In the genomic region with DNA sequence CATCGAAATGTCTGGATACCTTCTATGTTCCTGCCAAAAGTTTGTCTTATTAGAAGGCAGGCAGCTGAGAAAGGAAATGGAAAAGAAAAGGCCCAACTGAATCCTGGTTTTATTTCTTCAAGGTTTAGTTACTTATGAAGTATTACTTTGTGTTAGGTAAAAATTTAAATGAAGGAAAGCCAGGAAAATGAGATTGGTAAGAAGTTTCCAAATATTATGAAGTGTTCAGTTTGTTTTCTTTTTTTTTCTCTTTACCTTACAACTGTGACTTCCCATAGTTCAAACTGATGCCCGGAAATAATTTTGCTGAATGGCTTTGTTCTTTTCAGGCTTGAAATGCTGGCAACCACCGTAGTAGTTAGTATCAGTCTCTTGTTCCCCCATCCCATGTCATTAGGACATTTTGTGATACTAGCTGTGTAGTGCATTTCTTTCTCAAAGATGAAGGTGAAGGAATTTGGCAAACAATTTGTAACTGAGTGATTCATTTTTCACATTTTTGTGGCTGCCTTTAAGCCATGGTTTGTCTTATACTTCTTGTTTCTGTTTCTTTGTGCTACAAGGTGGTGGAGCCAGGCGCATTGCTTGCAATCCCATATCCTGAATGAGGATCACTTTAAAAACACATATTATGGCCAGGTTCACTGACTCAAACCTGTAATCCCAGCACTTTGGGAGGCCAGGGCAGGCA, we compare ENCODE assay signal across 8 cellular contexts. TPM values are rescaled to one million over a fixed set of nuclear protein-coding genes. Genes with fewer than 3 reads are reported as not detected.
DNase-seq lines count a peak whose midpoint lies in the region; ATAC-seq and TF ChIP-seq lines count a peak whose summit lies in the region.

No MANE protein-coding gene starts in this region.

- no peaks in the 10 kb centered on the region for H3F3A ChIP-seq in GM23338 (replicated peaks; ENCODE audit: low read depth)

- POLR2A ChIA-PET in AG04450 (lab: Yijun Ruan, JAX): no interaction called here

- CTCF ChIA-PET in AG04450 (lab: Charles Lee): no interaction called here

- H3K36me3 ChIP-seq in rectal smooth muscle tissue (ENCODE audit: control insufficient read depth, insufficient read depth, low read length) (no peaks in the 10 kb centered on the region), GM23338 (ENCODE audit: insufficient read depth) (no peaks in the 10 kb centered on the region), tibial artery (no peaks in the 10 kb centered on the region)

- no peak overlapping the region for H3K27ac Mint-ChIP-seq in GM23338

- H3K27ac ChIP-seq in AG04450 (ENCODE audit: low read depth, low read length) (no peak overlapping the region), rectal smooth muscle tissue (ENCODE audit: low read depth, low read length) (peak overlapping the region; percentile 13), GM23338 (ENCODE audit: low read depth) (no peak overlapping the region), tibial artery (peak overlapping the region in 1 of 2 donors; percentile 32)

- H3K36me3 Mint-ChIP-seq in GM23338 (ENCODE audit: low read depth): no peaks in the 10 kb centered on the region; the same call in 2 of the 3 replicates

- no peak overlapping the region for H3K9ac ChIP-seq in rectal smooth muscle tissue (ENCODE audit: low read length)

- no peak overlapping the region for H3K4me2 ChIP-seq in GM23338

- H2AFZ ChIP-seq in GM23338: no peak overlapping the region

- DNase-seq in AG04450 (ENCODE audit: low read depth, low spot score) (peak; percentile 39), astrocyte of the hippocampus (ENCODE audit: low read depth, low spot score) (peak; percentile 90), GM23338 (ENCODE audit: low spot score) (no peak), RKO (ENCODE audit: low spot score) (no peak), tibial artery (no peak)

- no peaks in the 10 kb centered on the region for H3K9me2 ChIP-seq in GM23338 (ENCODE audit: insufficient read depth)

- peaks cover 13% of the 10 kb centered on the region for H3K4me1 Mint-ChIP-seq in GM23338

- peak; percentile 77 for ATAC-seq in GM19395 (IDR thresholded peaks at IDR 0.05; ENCODE audit: unreplicated experiment)
- ATAC-seq in HG03378 (IDR thresholded peaks at IDR 0.05; ENCODE audit: unreplicated experiment): peak; percentile 88
- no peak for ATAC-seq in GM23338

- no peaks in the 10 kb centered on the region for H4K20me1 ChIP-seq in GM23338 (replicated peaks; ENCODE audit: insufficient read depth)

- intact Hi-C loops in tibial artery (cut with DNase I; ENCODE audit: low total_unique reads): no loop called here

- H3K27me3 ChIP-seq in AG04450 (ENCODE audit: control insufficient read depth, insufficient read depth, low read length): no peaks in the 10 kb centered on the region
- H3K27me3 ChIP-seq in rectal smooth muscle tissue (ENCODE audit: control insufficient read depth, insufficient read depth, low read length): no peaks in the 10 kb centered on the region
- H3K27me3 ChIP-seq in GM23338 (ENCODE audit: insufficient read depth): no peaks in the 10 kb centered on the region
- no peaks in the 10 kb centered on the region for H3K27me3 ChIP-seq in tibial artery

- TF ChIP-seq CTCF in AG04450 (IDR thresholded peaks at IDR 0.05; ENCODE audit: low read depth, low read length) (no peak), GM23338 (conservative IDR thresholded peaks at IDR 0.05; ENCODE audit: low read depth in 2 of 2) (no peak), tibial artery (IDR thresholded peaks at IDR 0.05) (no peak)

- H3K79me2 ChIP-seq in GM23338 (replicated peaks; ENCODE audit: insufficient read depth): peaks cover 11% of the 10 kb centered on the region; the same call in 1 of the 2 replicates

- H3K4me1 ChIP-seq in rectal smooth muscle tissue (ENCODE audit: control insufficient read depth, insufficient read depth, low read length) (peaks cover under 1% of the 10 kb centered on the region), GM23338 (ENCODE audit: insufficient read depth) (no peaks in the 10 kb centered on the region), tibial artery (peaks cover 0 to 22% (median 8%) of the 10 kb centered on the region in 4 donors)

- no peak overlapping the region for H3K4me3 Mint-ChIP-seq in GM23338

- H3K4me3 ChIP-seq in AG04450 (ENCODE audit: low read depth, low read length) (no peak overlapping the region), rectal smooth muscle tissue (ENCODE audit: low read length) (no peak overlapping the region), GM23338 (no peak overlapping the region), tibial artery (no peak overlapping the region)

- H3K9me3 Mint-ChIP-seq in GM23338: no peaks in the 10 kb centered on the region

- peaks cover 2% of the 10 kb centered on the region for H3K27me3 Mint-ChIP-seq in GM23338 (ENCODE audit: insufficient read depth, low read depth, poor library complexity)

- H3K9me3 ChIP-seq in AG04450 (ENCODE audit: control insufficient read depth, insufficient read depth, low read length): no peaks in the 10 kb centered on the region
- H3K9me3 ChIP-seq in tibial artery: no peaks in the 10 kb centered on the region

TF ChIP-seq in GM23338, 12 proteins besides CTCF, POLR2A, EP300 and RAD21 (continues in another document):
- TF ChIP-seq STAT1 (IDR thresholded peaks at IDR 0.05; ENCODE audit: unreplicated experiment): no peak
- no peak for TF ChIP-seq CREB1 (CRISPR knock-in tag; IDR thresholded peaks at IDR 0.05; ENCODE audit: low read depth)
- TF ChIP-seq, protein P1, sequence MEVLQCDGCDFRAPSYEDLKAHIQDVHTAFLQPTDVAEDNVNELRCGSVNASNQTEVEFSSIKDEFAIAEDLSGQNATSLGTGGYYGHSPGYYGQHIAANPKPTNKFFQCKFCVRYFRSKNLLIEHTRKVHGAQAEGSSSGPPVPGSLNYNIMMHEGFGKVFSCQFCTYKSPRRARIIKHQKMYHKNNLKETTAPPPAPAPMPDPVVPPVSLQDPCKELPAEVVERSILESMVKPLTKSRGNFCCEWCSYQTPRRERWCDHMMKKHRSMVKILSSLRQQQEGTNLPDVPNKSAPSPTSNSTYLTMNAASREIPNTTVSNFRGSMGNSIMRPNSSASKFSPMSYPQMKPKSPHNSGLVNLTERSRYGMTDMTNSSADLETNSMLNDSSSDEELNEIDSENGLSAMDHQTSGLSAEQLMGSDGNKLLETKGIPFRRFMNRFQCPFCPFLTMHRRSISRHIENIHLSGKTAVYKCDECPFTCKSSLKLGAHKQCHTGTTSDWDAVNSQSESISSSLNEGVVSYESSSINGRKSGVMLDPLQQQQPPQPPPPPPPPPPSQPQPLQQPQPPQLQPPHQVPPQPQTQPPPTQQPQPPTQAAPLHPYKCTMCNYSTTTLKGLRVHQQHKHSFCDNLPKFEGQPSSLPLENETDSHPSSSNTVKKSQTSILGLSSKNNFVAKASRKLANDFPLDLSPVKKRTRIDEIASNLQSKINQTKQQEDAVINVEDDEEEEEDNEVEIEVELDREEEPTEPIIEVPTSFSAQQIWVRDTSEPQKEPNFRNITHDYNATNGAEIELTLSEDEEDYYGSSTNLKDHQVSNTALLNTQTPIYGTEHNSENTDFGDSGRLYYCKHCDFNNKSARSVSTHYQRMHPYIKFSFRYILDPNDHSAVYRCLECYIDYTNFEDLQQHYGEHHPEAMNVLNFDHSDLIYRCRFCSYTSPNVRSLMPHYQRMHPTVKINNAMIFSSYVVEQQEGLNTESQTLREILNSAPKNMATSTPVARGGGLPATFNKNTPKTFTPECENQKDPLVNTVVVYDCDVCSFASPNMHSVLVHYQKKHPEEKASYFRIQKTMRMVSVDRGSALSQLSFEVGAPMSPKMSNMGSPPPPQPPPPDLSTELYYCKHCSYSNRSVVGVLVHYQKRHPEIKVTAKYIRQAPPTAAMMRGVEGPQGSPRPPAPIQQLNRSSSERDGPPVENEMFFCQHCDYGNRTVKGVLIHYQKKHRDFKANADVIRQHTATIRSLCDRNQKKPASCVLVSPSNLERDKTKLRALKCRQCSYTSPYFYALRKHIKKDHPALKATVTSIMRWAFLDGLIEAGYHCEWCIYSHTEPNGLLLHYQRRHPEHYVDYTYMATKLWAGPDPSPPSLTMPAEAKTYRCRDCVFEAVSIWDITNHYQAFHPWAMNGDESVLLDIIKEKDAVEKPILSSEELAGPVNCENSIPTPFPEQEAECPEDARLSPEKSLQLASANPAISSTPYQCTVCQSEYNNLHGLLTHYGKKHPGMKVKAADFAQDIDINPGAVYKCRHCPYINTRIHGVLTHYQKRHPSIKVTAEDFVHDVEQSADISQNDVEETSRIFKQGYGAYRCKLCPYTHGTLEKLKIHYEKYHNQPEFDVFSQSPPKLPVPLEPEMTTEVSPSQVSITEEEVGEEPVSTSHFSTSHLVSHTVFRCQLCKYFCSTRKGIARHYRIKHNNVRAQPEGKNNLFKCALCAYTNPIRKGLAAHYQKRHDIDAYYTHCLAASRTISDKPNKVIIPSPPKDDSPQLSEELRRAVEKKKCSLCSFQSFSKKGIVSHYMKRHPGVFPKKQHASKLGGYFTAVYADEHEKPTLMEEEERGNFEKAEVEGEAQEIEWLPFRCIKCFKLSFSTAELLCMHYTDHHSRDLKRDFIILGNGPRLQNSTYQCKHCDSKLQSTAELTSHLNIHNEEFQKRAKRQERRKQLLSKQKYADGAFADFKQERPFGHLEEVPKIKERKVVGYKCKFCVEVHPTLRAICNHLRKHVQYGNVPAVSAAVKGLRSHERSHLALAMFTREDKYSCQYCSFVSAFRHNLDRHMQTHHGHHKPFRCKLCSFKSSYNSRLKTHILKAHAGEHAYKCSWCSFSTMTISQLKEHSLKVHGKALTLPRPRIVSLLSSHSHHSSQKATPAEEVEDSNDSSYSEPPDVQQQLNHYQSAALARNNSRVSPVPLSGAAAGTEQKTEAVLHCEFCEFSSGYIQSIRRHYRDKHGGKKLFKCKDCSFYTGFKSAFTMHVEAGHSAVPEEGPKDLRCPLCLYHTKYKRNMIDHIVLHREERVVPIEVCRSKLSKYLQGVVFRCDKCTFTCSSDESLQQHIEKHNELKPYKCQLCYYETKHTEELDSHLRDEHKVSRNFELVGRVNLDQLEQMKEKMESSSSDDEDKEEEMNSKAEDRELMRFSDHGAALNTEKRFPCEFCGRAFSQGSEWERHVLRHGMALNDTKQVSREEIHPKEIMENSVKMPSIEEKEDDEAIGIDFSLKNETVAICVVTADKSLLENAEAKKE (CRISPR knock-in tag; IDR thresholded peaks at IDR 0.05): no peak
- no peak for TF ChIP-seq EZH2 (IDR thresholded peaks at IDR 0.05; ENCODE audit: low read depth, unreplicated experiment)
- no peak for TF ChIP-seq POLR2AphosphoS5 (IDR thresholded peaks at IDR 0.05; ENCODE audit: low read depth)

RNA-seq across cellular contexts. Expression of a gene that starts 40.5 kb away (rescaled TPM):
- polyA plus RNA-seq in AG04450 (2011; rRNA removed): 20.2 and 20.7 TPM in 2 replicates
- polyA minus RNA-seq in AG04450 (2011; rRNA and poly(A)+ RNA removed): 43.2 and 51.0 TPM in 2 replicates
- total RNA-seq in GM23338 (2014; rRNA removed; shearing (Covaris generic)): 67.4 and 83.2 TPM in 2 replicates
- polyA plus RNA-seq in GM23338 (2016; fragmentation: Nextera tagmentation; extraction: Ambion mirVana): 7.6 and 9.4 TPM in 2 replicates

Comparison
In these comparisons a context has a peak if more than half of its experiments do, and no peak if none do; other contexts are left out.
1. DNase-seq: peak in AG04450 (single experiment) and astrocyte of the hippocampus (single experiment); none in GM23338 (single experiment), RKO (single experiment) and tibial artery (0 of 2).